ENCODE assay signal across 21 cellular contexts in the genomic region with DNA sequence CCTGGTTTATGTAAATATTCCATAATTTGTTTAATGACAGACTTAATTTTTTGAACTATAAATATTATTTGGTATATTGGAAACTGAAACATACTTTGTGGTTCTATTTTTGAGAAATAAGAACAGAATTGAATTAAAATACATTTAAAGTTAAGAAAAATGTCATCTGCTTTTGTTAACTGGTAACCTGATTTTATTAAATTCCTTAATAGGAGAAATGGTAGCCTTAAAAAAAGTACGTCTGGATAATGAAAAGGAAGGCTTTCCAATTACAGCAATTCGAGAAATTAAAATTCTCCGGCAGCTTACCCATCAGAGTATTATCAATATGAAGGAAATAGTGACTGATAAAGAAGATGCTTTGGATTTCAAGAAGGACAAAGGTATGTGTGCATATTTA. TPM values are rescaled to one million over a fixed set of nuclear protein-coding genes. Genes with fewer than 3 reads are reported as not detected.
DNase-seq lines count a peak whose midpoint lies in the region; ATAC-seq, FAIRE-seq and TF ChIP-seq lines count a peak whose summit lies in the region.
"Had no signal": no experiment of that assay in that cellular context is flagged by ENCODE, and none has a peak within 500 bp of the region (broad histone marks: within the 10 kb centered on the region; RNA-seq: fewer than 3 reads in every experiment).

No MANE protein-coding gene starts in this region.

- H3K4me3 ChIP-seq in kidney (ENCODE audit: low read length in 2 of 2): no peak overlapping the region
- H3K4me3 ChIP-seq: HAP-1 had no signal

- H3K9ac ChIP-seq in kidney (ENCODE audit: low read length in 2 of 2): no peak overlapping the region

- intact Hi-C loops in kidney (cut with DNase I): no loop called here

- peaks cover 6 to 27% of the 10 kb centered on the region in 2 donors for H3K4me1 Mint-ChIP-seq in effector memory CD8-positive, alpha-beta T cell (ENCODE audit: low read depth in 2 of 2)

- H3K4me3 Mint-ChIP-seq in effector memory CD8-positive, alpha-beta T cell: no peak overlapping the region
- H3K4me3 Mint-ChIP-seq: CD4-positive, alpha-beta memory T cell; HFFc6 had no signal

- H3K9me3 Mint-ChIP-seq in effector memory CD8-positive, alpha-beta T cell: no peaks in the 10 kb centered on the region
- H3K9me3 Mint-ChIP-seq: CD4-positive, alpha-beta memory T cell; HFFc6 had no signal

- no peak for TF ChIP-seq CTCF in kidney (IDR thresholded peaks at IDR 0.05; ENCODE audit: borderline replicate concordance, extremely low read depth, insufficient read depth)

- peaks cover 62% of the 10 kb centered on the region for H3K36me3 Mint-ChIP-seq in effector memory CD8-positive, alpha-beta T cell (ENCODE audit: insufficient read depth)

- no peaks in the 10 kb centered on the region for H3K27me3 Mint-ChIP-seq in effector memory CD8-positive, alpha-beta T cell
- H3K27me3 Mint-ChIP-seq: CD4-positive, alpha-beta memory T cell had no signal

- no peak overlapping the region for H3K27ac ChIP-seq in kidney (ENCODE audit: low read depth in 2 of 2, low read length in 2 of 2)

- H3K4me1 ChIP-seq in kidney (ENCODE audit: control insufficient read depth in 1 of 2, insufficient read depth in 1 of 2, low read depth in 1 of 2, low read length in 2 of 2): no peaks in the 10 kb centered on the region
- H3K4me1 ChIP-seq: Caco-2, HAP-1 had no signal

- H3K9me3 ChIP-seq in kidney (ENCODE audit: control insufficient read depth in 1 of 2, low read length in 2 of 2): no peaks in the 10 kb centered on the region
- H3K9me3 ChIP-seq: Caco-2, HAP-1 had no signal

- peak; percentile 14 for FAIRE-seq in A204.1 (lab: Jason Lieb, UNC)
- FAIRE-seq in G401.6 (lab: Jason Lieb, UNC): peak; percentile 34
- FAIRE-seq in TTC549 (lab: Jason Lieb, UNC): peak; percentile 15
- FAIRE-seq in kidney (lab: Jason Lieb, UNC): peak; percentile 41
- FAIRE-seq: D721Med, GM12891, H54 had no signal

- H3K36me3 ChIP-seq in kidney (ENCODE audit: control insufficient read depth in 1 of 2, insufficient read depth in 2 of 2, low read length in 2 of 2): peaks cover 0 to 2% of the 10 kb centered on the region in 2 donors
- H3K36me3 ChIP-seq: HAP-1 had no signal

- no peak for ATAC-seq in effector memory CD8-positive, alpha-beta T cell (replicated peaks)

- H3K27ac Mint-ChIP-seq in effector memory CD8-positive, alpha-beta T cell: peak overlapping the region in 1 of 2 donors; percentile 20
- H3K27ac Mint-ChIP-seq: HFFc6 had no signal

- DNase-seq in kidney: no peak
- no peak for DNase-seq in effector memory CD8-positive, alpha-beta T cell
- no peak for DNase-seq in SW 1271 (lab: John Stamatoyannopoulos, UW)
- no peak for DNase-seq in COLO829 (ENCODE audit: low spot score)
- DNase-seq: 8988T; C1 segment of cervical spinal cord; Caco-2; CD4-positive, alpha-beta memory T cell; DMS 273 treated with DMSO at 0.1 percent for 48 hours; DMS79; EL; GF-D8; GOT3; HFFc6 had no signal

RNA-seq across cellular contexts. Expression of a gene that starts 51.6 kb away (rescaled TPM):
- 50.9 TPM for total RNA-seq in kidney
- polyA plus RNA-seq in kidney (ENCODE audit: insufficient read depth, low read depth, low replicate concordance): 15.5 TPM
